ENCODE assay signal across 8 cellular contexts in the genomic region with DNA sequence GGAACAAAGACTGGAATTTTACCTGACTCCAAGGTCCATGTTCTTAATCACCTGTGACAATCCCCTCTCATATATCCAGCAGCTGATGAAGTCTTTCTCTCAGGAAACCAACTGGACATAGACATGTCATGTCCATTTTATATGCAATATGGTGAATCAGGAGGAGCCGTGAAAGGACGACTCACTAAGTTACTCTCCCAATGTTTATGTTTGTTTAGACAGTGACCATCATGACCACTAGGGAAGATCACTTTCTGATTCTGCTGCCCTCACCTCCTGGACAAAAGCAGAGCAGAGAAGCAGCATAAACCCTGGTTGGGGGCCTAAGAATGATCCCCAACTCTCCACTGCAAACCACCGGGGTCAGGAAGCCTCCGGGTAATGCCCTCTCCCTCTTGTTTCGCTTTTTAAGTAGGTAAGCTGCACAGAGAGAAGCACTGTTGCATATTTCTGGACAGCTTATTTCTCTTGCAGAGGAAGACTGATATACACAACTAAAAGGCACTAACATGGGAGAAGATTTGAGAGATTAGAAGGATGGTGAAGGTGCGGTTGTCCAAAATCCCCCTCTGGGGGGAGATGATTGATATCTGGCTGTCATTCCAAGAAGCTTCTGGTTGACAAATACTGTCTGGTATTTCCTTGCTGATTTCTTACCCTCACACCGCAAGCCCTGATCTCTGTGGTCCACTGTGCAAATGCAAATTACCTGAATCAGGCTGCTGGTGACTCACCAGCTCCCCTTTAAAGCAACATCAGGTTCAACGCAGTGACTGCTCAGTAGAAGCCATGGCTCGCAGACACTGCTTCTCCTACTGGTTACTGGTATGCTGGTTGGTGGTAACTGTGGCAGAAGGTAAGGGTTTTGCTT. TPM values are rescaled to one million over a fixed set of nuclear protein-coding genes. Genes with fewer than 3 reads are reported as not detected.
DNase-seq lines count a peak whose midpoint lies in the region; ATAC-seq and TF ChIP-seq lines count a peak whose summit lies in the region.

TSS of gene ODAPH (plus strand) at position 773 of the 871 bp plus-strand sequence. CDS start at position 790, 17 bp downstream.

- POLR2A ChIA-PET in MCF 10A (lab: Yijun Ruan, JAX), result interaction anchor here (0.8 to 2.3 kb wide), 6 partner anchors 8 to 169 kb away, joined by 3 to 7 read pairs (median 4); partner anchors contain the start of genes RCHY1, THAP6 and USO1
- POLR2A ChIA-PET in PC-9 (lab: Charles Lee; ENCODE audit: unreplicated experiment), result interaction anchor here (0.5 to 0.7 kb wide), 4 partner anchors 105 to 340 kb away, joined by 3 to 4 read pairs (median 4); no protein-coding TSS in a partner anchor

- TF ChIP-seq CTCF in MCF 10A (IDR thresholded peaks at IDR 0.05; ENCODE audit: unreplicated experiment), result no peak
- no peak for TF ChIP-seq CTCF in breast epithelium (IDR thresholded peaks at IDR 0.05)
- TF ChIP-seq CTCF in PC-9 (conservative IDR thresholded peaks at IDR 0.05), result peak; percentile 55

- no peaks in the 10 kb centered on the region for H3K79me2 ChIP-seq in PC-9 (ENCODE audit: low read depth)

- no peaks in the 10 kb centered on the region for H4K20me1 ChIP-seq in PC-9 (ENCODE audit: insufficient read depth)

- peak within 1 kb of the TSS; percentile 77 for H3K4me2 ChIP-seq in PC-9

- H3K9me3 ChIP-seq in breast epithelium (no peaks in the 10 kb centered on the region), PC-9 (ENCODE audit: insufficient read depth, low read depth) (no peaks in the 10 kb centered on the region)

- peak; percentile 79 for ATAC-seq in HG02840 (IDR thresholded peaks at IDR 0.05; ENCODE audit: low FRiP score, unreplicated experiment)

- peaks cover 13% of the 10 kb centered on the region for H3F3A ChIP-seq in PC-9 (ENCODE audit: insufficient read depth, low read depth)

- H2AFZ ChIP-seq in PC-9, result peak within 1 kb of the TSS; percentile 73

- H3K27ac Mint-ChIP-seq in MCF 10A (ENCODE audit: low read depth, unreplicated experiment), result peak within 1 kb of the TSS; percentile 58

- H3K9me3 Mint-ChIP-seq in MCF 10A (ENCODE audit: unreplicated experiment), result no peaks in the 10 kb centered on the region

- CTCF ChIA-PET in MCF 10A (lab: Yijun Ruan, JAX) (interaction anchor here (0.6 to 1.9 kb wide), 6 partner anchors 9 to 1324 kb away, joined by 3 to 6 read pairs (median 3); no protein-coding TSS in a partner anchor), PC-9 (lab: Charles Lee) (interaction anchor here (1.4 kb wide), 1 partner anchor 41 kb away, joined by 3 read pairs; the partner anchor contains the start of genes RCHY1 and THAP6)

- no peak for TF ChIP-seq POLR2A in breast epithelium (IDR thresholded peaks at IDR 0.05)

- H3K4me1 ChIP-seq in breast epithelium (no peaks in the 10 kb centered on the region), PC-9 (replicated peaks; ENCODE audit: insufficient read depth) (peaks cover 18% of the 10 kb centered on the region)

- peaks cover 8% of the 10 kb centered on the region for H3K4me1 Mint-ChIP-seq in MCF 10A (ENCODE audit: insufficient read depth, unreplicated experiment)

- H3K36me3 Mint-ChIP-seq in MCF 10A (ENCODE audit: insufficient read depth, unreplicated experiment), result no peaks in the 10 kb centered on the region

- intact Hi-C loops in MCF 10A (cut with micrococcal nuclease) (no loop called here), breast epithelium (cut with DNase I; ENCODE audit: low total_unique reads) (no loop called here), PC-9 (cut with micrococcal nuclease; ENCODE audit: unreplicated experiment) (loop anchor here (5.0 kb wide), 1 partner anchor 43 kb away; the partner anchor contains the start of genes RCHY1 and THAP6)

- BruUV-seq in MCF 10A (replicated peaks; lab: Mats Ljungman, UMichigan) (no TSS peak), PC-9 (replicated peaks; lab: Mats Ljungman, UMichigan) (no TSS peak)

- peak within 1 kb of the TSS; percentile 46 for H3K4me3 Mint-ChIP-seq in MCF 10A (ENCODE audit: unreplicated experiment)

- DNase-seq in MCF 10A (ENCODE audit: unreplicated experiment) (peak; percentile 63), breast epithelium (ENCODE audit: low spot score in 2 of 2) (no peak), PC-9 (peak; percentile 41 to 77), glomerular visceral epithelial cell (ENCODE audit: extremely low spot score) (peak; percentile 91), cerebellar cortex (ENCODE audit: low spot score) (no peak), epidermal melanocyte (ENCODE audit: insufficient read length, low spot score) (no peak), DMS79 treated with DMSO at 0.1 percent for 48 hours (lab: John Stamatoyannopoulos, UW) (no peak)

- H3K27me3 Mint-ChIP-seq in MCF 10A (ENCODE audit: insufficient read depth, unreplicated experiment), result no peaks in the 10 kb centered on the region

- H3K27ac ChIP-seq in breast epithelium (no peak within 1 kb of the TSS), PC-9 (peak within 1 kb of the TSS; percentile 50)

- H3K36me3 ChIP-seq in breast epithelium, result no peaks in the 10 kb centered on the region
- H3K36me3 ChIP-seq in PC-9 (ENCODE audit: low read depth), result no peaks in the 10 kb centered on the region

- H3K4me3 ChIP-seq in breast epithelium (no peak within 1 kb of the TSS), PC-9 (peak within 1 kb of the TSS; percentile 50)

- no peaks in the 10 kb centered on the region for H3K9me2 ChIP-seq in PC-9 (ENCODE audit: insufficient read depth)

- no peaks in the 10 kb centered on the region for H3K27me3 ChIP-seq in breast epithelium
- no peaks in the 10 kb centered on the region for H3K27me3 ChIP-seq in PC-9 (ENCODE audit: insufficient read depth, low read depth)

RNA-seq across cellular contexts. Expression of gene ODAPH, which starts in this region (rescaled TPM):
- not detected in 2 replicates for total RNA-seq in MCF 10A (2022)
- not detected for total RNA-seq in breast epithelium
- total RNA-seq in PC-9 (2021), result 0.24 TPM in 1 of 2 replicates, not detected in the other

Comparison
In these comparisons a context has a peak if more than half of its experiments do, and no peak if none do; other contexts are left out.
1. Peak in DNase-seq in MCF 10A; RNA of the gene not detected or under 1 TPM.
2. Peak in DNase-seq, H3K4me3 ChIP-seq, H3K27ac ChIP-seq and H3K4me2 ChIP-seq in PC-9; RNA of the gene not detected or under 1 TPM.